In the genomic region with DNA sequence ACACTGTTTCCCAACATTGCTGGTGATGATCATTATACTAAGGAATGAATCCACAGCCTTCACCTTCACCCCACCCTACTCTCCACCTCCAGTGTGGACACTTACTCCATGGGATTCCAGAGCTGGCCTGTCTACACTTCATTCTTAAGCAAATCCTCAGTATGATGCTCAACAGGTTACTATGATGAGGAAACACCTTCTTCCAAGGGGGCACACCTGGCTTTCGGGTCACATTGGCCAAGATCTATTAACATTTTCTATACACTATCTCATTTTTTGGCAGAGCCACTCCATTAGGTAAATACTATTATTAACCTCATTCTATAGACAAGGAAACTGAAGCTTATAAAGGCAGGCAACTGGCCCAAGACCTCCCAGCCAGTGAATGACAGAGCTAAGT, we compare ENCODE assay signal across 42 cellular contexts. TPM values are rescaled to one million over a fixed set of nuclear protein-coding genes. Genes with fewer than 3 reads are reported as not detected.
"Had no signal": no experiment of that assay in that cellular context is flagged by ENCODE, and none has a peak within 500 bp of the region (broad histone marks: within the 10 kb centered on the region; RNA-seq: fewer than 3 reads in every experiment).

No MANE protein-coding gene starts in this region.

- H3K4me3 Mint-ChIP-seq: activated naive CD4-positive, alpha-beta T cell treated with anti-CD3 and anti-CD28 coated beads for 36 hours; activated naive CD4-positive, alpha-beta T cell treated with anti-CD3 and anti-CD28 coated beads, Interleukin-2, amount 10 ng/mL, durations not matched to agents 7 days and 5 days; activated naive CD4-positive, alpha-beta T cell treated with anti-CD3 and anti-CD28 coated beads, Interleukin-2, amount 50 U/mL, for 24 hours; activated naive CD8-positive, alpha-beta T cell; activated naive CD8-positive, alpha-beta T cell treated with anti-CD3 and anti-CD28 coated beads for 36 hours; activated naive CD8-positive, alpha-beta T cell treated with anti-CD3 and anti-CD28 coated beads, Interleukin-2, amount 10 ng/mL, durations not matched to agents 7 days and 5 days; activated naive CD8-positive, alpha-beta T cell treated with anti-CD3 and anti-CD28 coated beads, Interleukin-2, amount 50 U/mL, for 24 hours; activated T-cell treated with anti-CD3 and anti-CD28 coated beads, Interleukin-2, amount 50 U/mL, for 24 hours; activated T-cell treated with anti-CD3 and anti-CD28 coated beads, Interleukin-2, amount 50 U/mL, for 4 hours; activated T-cell treated with anti-CD3 and anti-CD28 coated beads, Interleukin-2, amount 50 U/mL, for 72 hours; activated T-helper 1 cell treated with anti-CD3 and anti-CD28 coated beads, Interleukin-12 subunit alpha, Interleukin-12 subunit beta, Interleukin-2, Interleukin-4 antibody, amounts not matched to agents 30 ng/mL and 10 ng/mL and 1 ng/mL, durations not matched to agents 14 hours and 24 hours and 36 hours; activated T-helper 17 cell treated with anti-CD3 and anti-CD28 coated beads, Interleukin-2, amount 50 U/mL, for 72 hours; brain; central memory CD8-positive, alpha-beta T cell had no signal

- H3K4me1 ChIP-seq: adrenal gland, ascending aorta, body of pancreas, breast epithelium had no signal

- H3K9me3 ChIP-seq: adrenal gland, ascending aorta, body of pancreas, breast epithelium had no signal

- H3K36me3 ChIP-seq: adrenal gland, ascending aorta, brain microvascular endothelial cell, breast epithelium, cardiac muscle cell had no signal

- H3K9me3 Mint-ChIP-seq: activated naive CD4-positive, alpha-beta T cell treated with anti-CD3 and anti-CD28 coated beads for 36 hours; activated naive CD4-positive, alpha-beta T cell treated with anti-CD3 and anti-CD28 coated beads, Interleukin-2, amount 10 ng/mL, durations not matched to agents 7 days and 5 days; activated naive CD4-positive, alpha-beta T cell treated with anti-CD3 and anti-CD28 coated beads, Interleukin-2, amount 50 U/mL, for 24 hours; activated naive CD8-positive, alpha-beta T cell treated with anti-CD3 and anti-CD28 coated beads for 36 hours; activated naive CD8-positive, alpha-beta T cell treated with anti-CD3 and anti-CD28 coated beads, Interleukin-2, amount 10 ng/mL, durations not matched to agents 7 days and 5 days; activated naive CD8-positive, alpha-beta T cell treated with anti-CD3 and anti-CD28 coated beads, Interleukin-2, amount 50 U/mL, for 24 hours; activated T-cell treated with anti-CD3 and anti-CD28 coated beads, Interleukin-2, amount 50 U/mL, for 4 hours; activated T-helper 1 cell treated with anti-CD3 and anti-CD28 coated beads, Interleukin-12 subunit alpha, Interleukin-12 subunit beta, Interleukin-2, Interleukin-4 antibody, amounts not matched to agents 30 ng/mL and 10 ng/mL and 1 ng/mL, durations not matched to agents 14 hours and 24 hours and 36 hours; activated T-helper 17 cell treated with anti-CD3 and anti-CD28 coated beads, Interleukin-2, amount 50 U/mL, for 72 hours; activated T-helper 2 cell treated with anti-CD3 and anti-CD28 coated beads, Interferon-gamma antibody, Interleukin-2, Interleukin-4, amounts not matched to agents 10 μg/mL and 5 μg/mL and 100 μg/mL, durations not matched to agents 14 hours and 24 hours and 36 hours; central memory CD8-positive, alpha-beta T cell had no signal

- H3K27me3 ChIP-seq: adrenal gland, ascending aorta, body of pancreas, brain microvascular endothelial cell, breast epithelium, cardiac muscle cell had no signal

- DNase-seq: activated effector memory CD4-positive, alpha-beta T cell treated with anti-CD3 and anti-CD28 coated beads, Interleukin-2, amount 50 U/mL, for 16 hours; activated effector memory CD4-positive, alpha-beta T cell treated with Interleukin-2 at 50 U/mL for 16 hours; activated gamma-delta T cell; activated gamma-delta T cell treated with Interleukin-2 at 50 U/mL for 16 hours; activated naive CD4-positive, alpha-beta T cell; activated naive CD4-positive, alpha-beta T cell treated with anti-CD3 and anti-CD28 coated beads for 36 hours; activated naive CD4-positive, alpha-beta T cell treated with anti-CD3 and anti-CD28 coated beads, Interleukin-2, amount 10 ng/mL, durations not matched to agents 7 days and 5 days; activated naive CD4-positive, alpha-beta T cell treated with anti-CD3 and anti-CD28 coated beads, Interleukin-2, amount 50 U/mL, for 16 hours; activated naive CD4-positive, alpha-beta T cell treated with Interleukin-2 at 50 U/mL for 16 hours; activated naive CD8-positive, alpha-beta T cell treated with anti-CD3 and anti-CD28 coated beads for 36 hours; activated naive CD8-positive, alpha-beta T cell treated with anti-CD3 and anti-CD28 coated beads, Interleukin-2, amount 10 ng/mL, durations not matched to agents 7 days and 5 days; activated naive CD8-positive, alpha-beta T cell treated with anti-CD3 and anti-CD28 coated beads, Interleukin-2, amount 50 U/mL, for 24 hours; activated T-cell treated with anti-CD3 and anti-CD28 coated beads, Interleukin-2, amount 50 U/mL, for 24 hours; activated T-cell treated with anti-CD3 and anti-CD28 coated beads, Interleukin-2, amount 50 U/mL, for 4 hours; activated T-cell treated with anti-CD3 and anti-CD28 coated beads, Interleukin-2, amount 50 U/mL, for 48 hours; activated T-cell treated with anti-CD3 and anti-CD28 coated beads, Interleukin-2, amount 50 U/mL, for 72 hours; adrenal gland; amniotic stem cell; amygdala; anterior cingulate cortex; aorta; body of pancreas; brain microvascular endothelial cell; caudate nucleus; central memory CD4-positive, alpha-beta T cell; cerebellar nuclear complex had no signal

- H3K27ac Mint-ChIP-seq: activated naive CD4-positive, alpha-beta T cell treated with anti-CD3 and anti-CD28 coated beads for 36 hours; activated naive CD4-positive, alpha-beta T cell treated with anti-CD3 and anti-CD28 coated beads, Interleukin-2, amount 10 ng/mL, durations not matched to agents 7 days and 5 days; activated naive CD4-positive, alpha-beta T cell treated with anti-CD3 and anti-CD28 coated beads, Interleukin-2, amount 50 U/mL, for 24 hours; activated naive CD4-positive, alpha-beta T cell treated with anti-CD3 and anti-CD28 coated beads, Interleukin-2, amount 50 U/mL, for 72 hours; activated naive CD8-positive, alpha-beta T cell; activated naive CD8-positive, alpha-beta T cell treated with anti-CD3 and anti-CD28 coated beads for 36 hours; activated naive CD8-positive, alpha-beta T cell treated with anti-CD3 and anti-CD28 coated beads, Interleukin-2, amount 10 ng/mL, durations not matched to agents 7 days and 5 days; activated naive CD8-positive, alpha-beta T cell treated with anti-CD3 and anti-CD28 coated beads, Interleukin-2, amount 50 U/mL, for 24 hours; activated T-cell treated with anti-CD3 and anti-CD28 coated beads, Interleukin-2, amount 50 U/mL, for 24 hours; activated T-cell treated with anti-CD3 and anti-CD28 coated beads, Interleukin-2, amount 50 U/mL, for 72 hours; activated T-helper 1 cell treated with anti-CD3 and anti-CD28 coated beads, Interleukin-12 subunit alpha, Interleukin-12 subunit beta, Interleukin-2, Interleukin-4 antibody, amounts not matched to agents 30 ng/mL and 10 ng/mL and 1 ng/mL, durations not matched to agents 14 hours and 24 hours and 36 hours; activated T-helper 17 cell treated with anti-CD3 and anti-CD28 coated beads, Interleukin-2, amount 50 U/mL, for 72 hours; activated T-helper 2 cell treated with anti-CD3 and anti-CD28 coated beads, Interferon-gamma antibody, Interleukin-2, Interleukin-4, amounts not matched to agents 10 μg/mL and 5 μg/mL and 100 μg/mL, durations not matched to agents 14 hours and 24 hours and 36 hours; brain had no signal

- H3K4me1 Mint-ChIP-seq: activated naive CD4-positive, alpha-beta T cell treated with anti-CD3 and anti-CD28 coated beads, Interleukin-2, amount 10 ng/mL, durations not matched to agents 7 days and 5 days; activated naive CD4-positive, alpha-beta T cell treated with anti-CD3 and anti-CD28 coated beads, Interleukin-2, amount 50 U/mL, for 24 hours; activated naive CD8-positive, alpha-beta T cell treated with anti-CD3 and anti-CD28 coated beads for 36 hours; activated naive CD8-positive, alpha-beta T cell treated with anti-CD3 and anti-CD28 coated beads, Interleukin-2, amount 10 ng/mL, durations not matched to agents 7 days and 5 days; activated naive CD8-positive, alpha-beta T cell treated with anti-CD3 and anti-CD28 coated beads, Interleukin-2, amount 50 U/mL, for 24 hours; activated T-helper 17 cell treated with anti-CD3 and anti-CD28 coated beads, Interleukin-2, amount 50 U/mL, for 72 hours; brain; central memory CD8-positive, alpha-beta T cell had no signal

- H3K27ac ChIP-seq: adrenal gland, ascending aorta, body of pancreas, brain microvascular endothelial cell, breast epithelium, cardiac muscle cell had no signal

- H3K4me3 ChIP-seq: adrenal gland, ascending aorta, body of pancreas, breast epithelium, cardiac muscle cell had no signal

- H3K36me3 Mint-ChIP-seq: activated naive CD4-positive, alpha-beta T cell treated with anti-CD3 and anti-CD28 coated beads, Interleukin-2, amount 10 ng/mL, durations not matched to agents 7 days and 5 days; activated naive CD4-positive, alpha-beta T cell treated with anti-CD3 and anti-CD28 coated beads, Interleukin-2, amount 50 U/mL, for 24 hours; activated naive CD4-positive, alpha-beta T cell treated with anti-CD3 and anti-CD28 coated beads, Interleukin-2, amount 50 U/mL, for 72 hours; activated naive CD8-positive, alpha-beta T cell; activated naive CD8-positive, alpha-beta T cell treated with anti-CD3 and anti-CD28 coated beads for 36 hours; activated naive CD8-positive, alpha-beta T cell treated with anti-CD3 and anti-CD28 coated beads, Interleukin-2, amount 10 ng/mL, durations not matched to agents 7 days and 5 days; brain had no signal

- H3K27me3 Mint-ChIP-seq: activated naive CD4-positive, alpha-beta T cell treated with anti-CD3 and anti-CD28 coated beads, Interleukin-2, amount 10 ng/mL, durations not matched to agents 7 days and 5 days had no signal

- FAIRE-seq: astrocyte, bronchial epithelial cell had no signal

RNA-seq across cellular contexts. Expression of a gene that starts 8.0 kb away (rescaled TPM):
- total RNA-seq: activated naive CD4-positive, alpha-beta T cell treated with anti-CD3 and anti-CD28 coated beads for 36 hours; activated naive CD4-positive, alpha-beta T cell treated with anti-CD3 and anti-CD28 coated beads, Interleukin-2, amount 50 U/mL, for 72 hours; activated naive CD8-positive, alpha-beta T cell treated with anti-CD3 and anti-CD28 coated beads for 36 hours; activated naive CD8-positive, alpha-beta T cell treated with anti-CD3 and anti-CD28 coated beads, Interleukin-2, amount 10 ng/mL, durations not matched to agents 7 days and 5 days; activated T-cell treated with anti-CD3 and anti-CD28 coated beads, Interleukin-2, amount 50 U/mL, for 4 hours; activated T-cell treated with anti-CD3 and anti-CD28 coated beads, Interleukin-2, amount 50 U/mL, for 72 hours; activated T-helper 1 cell treated with anti-CD3 and anti-CD28 coated beads, Interleukin-12 subunit alpha, Interleukin-12 subunit beta, Interleukin-2, Interleukin-4 antibody, amounts not matched to agents 30 ng/mL and 10 ng/mL and 1 ng/mL, durations not matched to agents 14 hours and 24 hours and 36 hours; activated T-helper 17 cell treated with anti-CD3 and anti-CD28 coated beads, Interleukin-2, amount 50 U/mL, for 72 hours; activated T-helper 2 cell treated with anti-CD3 and anti-CD28 coated beads, Interferon-gamma antibody, Interleukin-2, Interleukin-4, amounts not matched to agents 10 μg/mL and 5 μg/mL and 100 μg/mL, durations not matched to agents 14 hours and 24 hours and 36 hours; adrenal gland; aorta; ascending aorta; astrocyte; body of pancreas; breast epithelium; bronchial epithelial cell; cardiac muscle cell; cardiac septum; cerebellum; chondrocyte had no signal

RNA-seq across cellular contexts. Expression of a gene that starts 15.9 kb away (rescaled TPM):
- total RNA-seq: activated naive CD4-positive, alpha-beta T cell treated with anti-CD3 and anti-CD28 coated beads for 36 hours; activated naive CD4-positive, alpha-beta T cell treated with anti-CD3 and anti-CD28 coated beads, Interleukin-2, amount 50 U/mL, for 72 hours; activated naive CD8-positive, alpha-beta T cell treated with anti-CD3 and anti-CD28 coated beads for 36 hours; activated naive CD8-positive, alpha-beta T cell treated with anti-CD3 and anti-CD28 coated beads, Interleukin-2, amount 10 ng/mL, durations not matched to agents 7 days and 5 days; activated T-cell treated with anti-CD3 and anti-CD28 coated beads, Interleukin-2, amount 50 U/mL, for 4 hours; activated T-cell treated with anti-CD3 and anti-CD28 coated beads, Interleukin-2, amount 50 U/mL, for 72 hours; activated T-helper 1 cell treated with anti-CD3 and anti-CD28 coated beads, Interleukin-12 subunit alpha, Interleukin-12 subunit beta, Interleukin-2, Interleukin-4 antibody, amounts not matched to agents 30 ng/mL and 10 ng/mL and 1 ng/mL, durations not matched to agents 14 hours and 24 hours and 36 hours; activated T-helper 17 cell treated with anti-CD3 and anti-CD28 coated beads, Interleukin-2, amount 50 U/mL, for 72 hours; activated T-helper 2 cell treated with anti-CD3 and anti-CD28 coated beads, Interferon-gamma antibody, Interleukin-2, Interleukin-4, amounts not matched to agents 10 μg/mL and 5 μg/mL and 100 μg/mL, durations not matched to agents 14 hours and 24 hours and 36 hours; adrenal gland; aorta; ascending aorta; astrocyte; body of pancreas; breast epithelium; bronchial epithelial cell; cardiac muscle cell; cardiac septum; cerebellum; chondrocyte had no signal

RNA-seq across cellular contexts. Expression of a gene that starts 23.9 kb away (rescaled TPM):
- total RNA-seq: activated naive CD4-positive, alpha-beta T cell treated with anti-CD3 and anti-CD28 coated beads for 36 hours; activated naive CD4-positive, alpha-beta T cell treated with anti-CD3 and anti-CD28 coated beads, Interleukin-2, amount 50 U/mL, for 72 hours; activated naive CD8-positive, alpha-beta T cell treated with anti-CD3 and anti-CD28 coated beads for 36 hours; activated naive CD8-positive, alpha-beta T cell treated with anti-CD3 and anti-CD28 coated beads, Interleukin-2, amount 10 ng/mL, durations not matched to agents 7 days and 5 days; activated T-cell treated with anti-CD3 and anti-CD28 coated beads, Interleukin-2, amount 50 U/mL, for 4 hours; activated T-cell treated with anti-CD3 and anti-CD28 coated beads, Interleukin-2, amount 50 U/mL, for 72 hours; activated T-helper 1 cell treated with anti-CD3 and anti-CD28 coated beads, Interleukin-12 subunit alpha, Interleukin-12 subunit beta, Interleukin-2, Interleukin-4 antibody, amounts not matched to agents 30 ng/mL and 10 ng/mL and 1 ng/mL, durations not matched to agents 14 hours and 24 hours and 36 hours; activated T-helper 17 cell treated with anti-CD3 and anti-CD28 coated beads, Interleukin-2, amount 50 U/mL, for 72 hours; activated T-helper 2 cell treated with anti-CD3 and anti-CD28 coated beads, Interferon-gamma antibody, Interleukin-2, Interleukin-4, amounts not matched to agents 10 μg/mL and 5 μg/mL and 100 μg/mL, durations not matched to agents 14 hours and 24 hours and 36 hours; adrenal gland; aorta; ascending aorta; astrocyte; body of pancreas; breast epithelium; bronchial epithelial cell; cardiac muscle cell; cardiac septum; cerebellum; chondrocyte had no signal

RNA-seq across cellular contexts. Expression of a gene that starts 39.8 kb away (rescaled TPM):
- total RNA-seq: activated naive CD4-positive, alpha-beta T cell treated with anti-CD3 and anti-CD28 coated beads for 36 hours; activated naive CD4-positive, alpha-beta T cell treated with anti-CD3 and anti-CD28 coated beads, Interleukin-2, amount 50 U/mL, for 72 hours; activated naive CD8-positive, alpha-beta T cell treated with anti-CD3 and anti-CD28 coated beads for 36 hours; activated naive CD8-positive, alpha-beta T cell treated with anti-CD3 and anti-CD28 coated beads, Interleukin-2, amount 10 ng/mL, durations not matched to agents 7 days and 5 days; activated T-cell treated with anti-CD3 and anti-CD28 coated beads, Interleukin-2, amount 50 U/mL, for 4 hours; activated T-cell treated with anti-CD3 and anti-CD28 coated beads, Interleukin-2, amount 50 U/mL, for 72 hours; activated T-helper 1 cell treated with anti-CD3 and anti-CD28 coated beads, Interleukin-12 subunit alpha, Interleukin-12 subunit beta, Interleukin-2, Interleukin-4 antibody, amounts not matched to agents 30 ng/mL and 10 ng/mL and 1 ng/mL, durations not matched to agents 14 hours and 24 hours and 36 hours; activated T-helper 17 cell treated with anti-CD3 and anti-CD28 coated beads, Interleukin-2, amount 50 U/mL, for 72 hours; activated T-helper 2 cell treated with anti-CD3 and anti-CD28 coated beads, Interferon-gamma antibody, Interleukin-2, Interleukin-4, amounts not matched to agents 10 μg/mL and 5 μg/mL and 100 μg/mL, durations not matched to agents 14 hours and 24 hours and 36 hours; adrenal gland; aorta; ascending aorta; astrocyte; body of pancreas; breast epithelium; bronchial epithelial cell; cardiac muscle cell; cardiac septum; cerebellum; chondrocyte had no signal
